In the genomic region with DNA sequence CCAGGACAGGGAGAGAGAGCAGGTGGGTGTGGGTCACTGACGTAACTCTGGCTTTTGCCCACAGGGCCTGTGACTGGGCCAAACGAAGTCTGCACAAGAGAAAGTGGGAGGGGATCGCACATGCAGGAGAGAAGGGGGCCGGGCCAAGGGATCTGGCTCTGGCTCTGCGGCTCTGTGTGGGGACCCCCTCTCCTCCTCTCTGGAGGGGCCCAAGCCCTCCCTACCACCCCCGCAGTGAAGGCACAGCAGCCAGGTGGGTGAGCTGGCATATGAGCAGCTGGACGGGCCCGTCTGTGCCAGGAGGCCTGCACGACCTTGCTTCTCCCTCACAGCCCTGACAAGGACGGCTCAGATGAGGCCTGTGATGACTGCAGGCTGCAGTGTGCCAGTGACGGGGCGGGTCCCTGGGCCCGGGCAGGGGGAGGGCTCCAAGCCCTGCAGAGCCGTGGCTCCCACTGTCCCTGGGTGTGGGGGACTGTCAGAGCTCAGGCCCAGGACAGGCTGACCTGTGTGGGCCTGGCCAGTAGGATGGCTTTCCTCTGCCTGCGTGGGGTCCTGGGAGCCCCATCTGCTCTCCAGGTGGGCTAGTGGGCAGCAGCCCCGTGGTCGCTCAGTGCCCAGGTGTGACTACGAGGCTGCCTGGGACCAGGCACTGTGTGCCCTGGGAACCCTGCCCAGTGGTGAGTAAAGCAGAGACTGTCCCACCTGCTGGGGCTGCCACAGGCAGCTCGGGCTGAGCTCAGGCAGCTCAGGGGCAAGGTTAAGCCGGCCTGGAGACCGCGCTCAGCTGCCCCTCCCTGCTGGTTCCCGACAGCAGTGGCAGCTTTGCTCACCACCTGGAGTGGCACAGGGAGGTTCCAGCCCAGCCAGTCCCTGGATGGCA, we compare ENCODE assay signal across 2 cellular contexts.
TF ChIP-seq lines count a peak whose summit lies in the region.

No MANE protein-coding gene starts in this region.

TF ChIP-seq in HEK293, 187 proteins besides CTCF, POLR2A, EP300 and RAD21:
- TF ChIP-seq ZNF621 (tag by site-specific recombination; IDR thresholded peaks at IDR 0.05), result no peak
- TF ChIP-seq ZNF585B (tag by site-specific recombination; IDR thresholded peaks at IDR 0.05), result no peak
- peak; percentile 96 for TF ChIP-seq ZIC2 (tag by site-specific recombination; IDR thresholded peaks at IDR 0.05)
- TF ChIP-seq HOXD13 (CRISPR knock-in tag; IDR thresholded peaks at IDR 0.05; ENCODE audit: borderline replicate concordance), result no peak
- TF ChIP-seq, protein P1, sequence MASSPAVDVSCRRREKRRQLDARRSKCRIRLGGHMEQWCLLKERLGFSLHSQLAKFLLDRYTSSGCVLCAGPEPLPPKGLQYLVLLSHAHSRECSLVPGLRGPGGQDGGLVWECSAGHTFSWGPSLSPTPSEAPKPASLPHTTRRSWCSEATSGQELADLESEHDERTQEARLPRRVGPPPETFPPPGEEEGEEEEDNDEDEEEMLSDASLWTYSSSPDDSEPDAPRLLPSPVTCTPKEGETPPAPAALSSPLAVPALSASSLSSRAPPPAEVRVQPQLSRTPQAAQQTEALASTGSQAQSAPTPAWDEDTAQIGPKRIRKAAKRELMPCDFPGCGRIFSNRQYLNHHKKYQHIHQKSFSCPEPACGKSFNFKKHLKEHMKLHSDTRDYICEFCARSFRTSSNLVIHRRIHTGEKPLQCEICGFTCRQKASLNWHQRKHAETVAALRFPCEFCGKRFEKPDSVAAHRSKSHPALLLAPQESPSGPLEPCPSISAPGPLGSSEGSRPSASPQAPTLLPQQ (tag by site-specific recombination; IDR thresholded peaks at IDR 0.05), result no peak
- no peak for TF ChIP-seq ZNF785 (tag by site-specific recombination; IDR thresholded peaks at IDR 0.05)
- TF ChIP-seq ZNF354C (tag by site-specific recombination; IDR thresholded peaks at IDR 0.05; ENCODE audit: borderline replicate concordance, low read depth), result no peak
- no peak for TF ChIP-seq ZNF157 (tag by site-specific recombination; IDR thresholded peaks at IDR 0.05)

TF ChIP-seq in H1, 55 proteins besides CTCF, POLR2A, EP300 and RAD21:
- TF ChIP-seq CHD2 (IDR thresholded peaks at IDR 0.05; ENCODE audit: low read length), result no peak
- no peak for TF ChIP-seq HDAC2 (IDR thresholded peaks at IDR 0.05; ENCODE audit: borderline replicate concordance in 1 of 2, low read depth in 2 of 2, low read length in 2 of 2)
